In the genomic region with DNA sequence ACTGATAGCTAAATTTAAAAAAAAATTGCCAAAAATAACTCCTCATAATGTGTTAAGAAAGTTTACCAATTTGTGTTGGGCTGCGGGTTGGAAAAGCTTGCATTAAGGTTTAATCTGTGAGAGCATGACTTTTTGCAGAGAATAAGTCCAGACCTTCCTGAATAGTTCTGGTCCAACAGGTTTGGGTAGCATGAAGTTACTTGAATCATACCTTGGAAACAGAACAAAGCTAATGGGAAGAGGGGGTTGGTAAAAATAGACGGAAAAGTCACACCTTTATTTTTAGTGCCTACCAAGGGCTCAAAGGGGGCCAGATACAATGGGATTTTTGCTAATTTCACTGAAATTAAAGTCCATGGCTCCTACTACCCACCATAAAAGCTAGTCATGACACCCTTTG, we compare ENCODE assay signal across 1 cellular context.
TF ChIP-seq lines count a peak whose summit lies in the region.

No MANE protein-coding gene starts in this region.

TF ChIP-seq in GM23338, 12 proteins besides CTCF, POLR2A, EP300 and RAD21:
- TF ChIP-seq, protein P1, sequence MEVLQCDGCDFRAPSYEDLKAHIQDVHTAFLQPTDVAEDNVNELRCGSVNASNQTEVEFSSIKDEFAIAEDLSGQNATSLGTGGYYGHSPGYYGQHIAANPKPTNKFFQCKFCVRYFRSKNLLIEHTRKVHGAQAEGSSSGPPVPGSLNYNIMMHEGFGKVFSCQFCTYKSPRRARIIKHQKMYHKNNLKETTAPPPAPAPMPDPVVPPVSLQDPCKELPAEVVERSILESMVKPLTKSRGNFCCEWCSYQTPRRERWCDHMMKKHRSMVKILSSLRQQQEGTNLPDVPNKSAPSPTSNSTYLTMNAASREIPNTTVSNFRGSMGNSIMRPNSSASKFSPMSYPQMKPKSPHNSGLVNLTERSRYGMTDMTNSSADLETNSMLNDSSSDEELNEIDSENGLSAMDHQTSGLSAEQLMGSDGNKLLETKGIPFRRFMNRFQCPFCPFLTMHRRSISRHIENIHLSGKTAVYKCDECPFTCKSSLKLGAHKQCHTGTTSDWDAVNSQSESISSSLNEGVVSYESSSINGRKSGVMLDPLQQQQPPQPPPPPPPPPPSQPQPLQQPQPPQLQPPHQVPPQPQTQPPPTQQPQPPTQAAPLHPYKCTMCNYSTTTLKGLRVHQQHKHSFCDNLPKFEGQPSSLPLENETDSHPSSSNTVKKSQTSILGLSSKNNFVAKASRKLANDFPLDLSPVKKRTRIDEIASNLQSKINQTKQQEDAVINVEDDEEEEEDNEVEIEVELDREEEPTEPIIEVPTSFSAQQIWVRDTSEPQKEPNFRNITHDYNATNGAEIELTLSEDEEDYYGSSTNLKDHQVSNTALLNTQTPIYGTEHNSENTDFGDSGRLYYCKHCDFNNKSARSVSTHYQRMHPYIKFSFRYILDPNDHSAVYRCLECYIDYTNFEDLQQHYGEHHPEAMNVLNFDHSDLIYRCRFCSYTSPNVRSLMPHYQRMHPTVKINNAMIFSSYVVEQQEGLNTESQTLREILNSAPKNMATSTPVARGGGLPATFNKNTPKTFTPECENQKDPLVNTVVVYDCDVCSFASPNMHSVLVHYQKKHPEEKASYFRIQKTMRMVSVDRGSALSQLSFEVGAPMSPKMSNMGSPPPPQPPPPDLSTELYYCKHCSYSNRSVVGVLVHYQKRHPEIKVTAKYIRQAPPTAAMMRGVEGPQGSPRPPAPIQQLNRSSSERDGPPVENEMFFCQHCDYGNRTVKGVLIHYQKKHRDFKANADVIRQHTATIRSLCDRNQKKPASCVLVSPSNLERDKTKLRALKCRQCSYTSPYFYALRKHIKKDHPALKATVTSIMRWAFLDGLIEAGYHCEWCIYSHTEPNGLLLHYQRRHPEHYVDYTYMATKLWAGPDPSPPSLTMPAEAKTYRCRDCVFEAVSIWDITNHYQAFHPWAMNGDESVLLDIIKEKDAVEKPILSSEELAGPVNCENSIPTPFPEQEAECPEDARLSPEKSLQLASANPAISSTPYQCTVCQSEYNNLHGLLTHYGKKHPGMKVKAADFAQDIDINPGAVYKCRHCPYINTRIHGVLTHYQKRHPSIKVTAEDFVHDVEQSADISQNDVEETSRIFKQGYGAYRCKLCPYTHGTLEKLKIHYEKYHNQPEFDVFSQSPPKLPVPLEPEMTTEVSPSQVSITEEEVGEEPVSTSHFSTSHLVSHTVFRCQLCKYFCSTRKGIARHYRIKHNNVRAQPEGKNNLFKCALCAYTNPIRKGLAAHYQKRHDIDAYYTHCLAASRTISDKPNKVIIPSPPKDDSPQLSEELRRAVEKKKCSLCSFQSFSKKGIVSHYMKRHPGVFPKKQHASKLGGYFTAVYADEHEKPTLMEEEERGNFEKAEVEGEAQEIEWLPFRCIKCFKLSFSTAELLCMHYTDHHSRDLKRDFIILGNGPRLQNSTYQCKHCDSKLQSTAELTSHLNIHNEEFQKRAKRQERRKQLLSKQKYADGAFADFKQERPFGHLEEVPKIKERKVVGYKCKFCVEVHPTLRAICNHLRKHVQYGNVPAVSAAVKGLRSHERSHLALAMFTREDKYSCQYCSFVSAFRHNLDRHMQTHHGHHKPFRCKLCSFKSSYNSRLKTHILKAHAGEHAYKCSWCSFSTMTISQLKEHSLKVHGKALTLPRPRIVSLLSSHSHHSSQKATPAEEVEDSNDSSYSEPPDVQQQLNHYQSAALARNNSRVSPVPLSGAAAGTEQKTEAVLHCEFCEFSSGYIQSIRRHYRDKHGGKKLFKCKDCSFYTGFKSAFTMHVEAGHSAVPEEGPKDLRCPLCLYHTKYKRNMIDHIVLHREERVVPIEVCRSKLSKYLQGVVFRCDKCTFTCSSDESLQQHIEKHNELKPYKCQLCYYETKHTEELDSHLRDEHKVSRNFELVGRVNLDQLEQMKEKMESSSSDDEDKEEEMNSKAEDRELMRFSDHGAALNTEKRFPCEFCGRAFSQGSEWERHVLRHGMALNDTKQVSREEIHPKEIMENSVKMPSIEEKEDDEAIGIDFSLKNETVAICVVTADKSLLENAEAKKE (CRISPR knock-in tag; IDR thresholded peaks at IDR 0.05) = no peak
- TF ChIP-seq, protein P2, sequence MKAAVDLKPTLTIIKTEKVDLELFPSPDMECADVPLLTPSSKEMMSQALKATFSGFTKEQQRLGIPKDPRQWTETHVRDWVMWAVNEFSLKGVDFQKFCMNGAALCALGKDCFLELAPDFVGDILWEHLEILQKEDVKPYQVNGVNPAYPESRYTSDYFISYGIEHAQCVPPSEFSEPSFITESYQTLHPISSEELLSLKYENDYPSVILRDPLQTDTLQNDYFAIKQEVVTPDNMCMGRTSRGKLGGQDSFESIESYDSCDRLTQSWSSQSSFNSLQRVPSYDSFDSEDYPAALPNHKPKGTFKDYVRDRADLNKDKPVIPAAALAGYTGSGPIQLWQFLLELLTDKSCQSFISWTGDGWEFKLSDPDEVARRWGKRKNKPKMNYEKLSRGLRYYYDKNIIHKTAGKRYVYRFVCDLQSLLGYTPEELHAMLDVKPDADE (IDR thresholded peaks at IDR 0.05) = no peak
- TF ChIP-seq, protein P3, sequence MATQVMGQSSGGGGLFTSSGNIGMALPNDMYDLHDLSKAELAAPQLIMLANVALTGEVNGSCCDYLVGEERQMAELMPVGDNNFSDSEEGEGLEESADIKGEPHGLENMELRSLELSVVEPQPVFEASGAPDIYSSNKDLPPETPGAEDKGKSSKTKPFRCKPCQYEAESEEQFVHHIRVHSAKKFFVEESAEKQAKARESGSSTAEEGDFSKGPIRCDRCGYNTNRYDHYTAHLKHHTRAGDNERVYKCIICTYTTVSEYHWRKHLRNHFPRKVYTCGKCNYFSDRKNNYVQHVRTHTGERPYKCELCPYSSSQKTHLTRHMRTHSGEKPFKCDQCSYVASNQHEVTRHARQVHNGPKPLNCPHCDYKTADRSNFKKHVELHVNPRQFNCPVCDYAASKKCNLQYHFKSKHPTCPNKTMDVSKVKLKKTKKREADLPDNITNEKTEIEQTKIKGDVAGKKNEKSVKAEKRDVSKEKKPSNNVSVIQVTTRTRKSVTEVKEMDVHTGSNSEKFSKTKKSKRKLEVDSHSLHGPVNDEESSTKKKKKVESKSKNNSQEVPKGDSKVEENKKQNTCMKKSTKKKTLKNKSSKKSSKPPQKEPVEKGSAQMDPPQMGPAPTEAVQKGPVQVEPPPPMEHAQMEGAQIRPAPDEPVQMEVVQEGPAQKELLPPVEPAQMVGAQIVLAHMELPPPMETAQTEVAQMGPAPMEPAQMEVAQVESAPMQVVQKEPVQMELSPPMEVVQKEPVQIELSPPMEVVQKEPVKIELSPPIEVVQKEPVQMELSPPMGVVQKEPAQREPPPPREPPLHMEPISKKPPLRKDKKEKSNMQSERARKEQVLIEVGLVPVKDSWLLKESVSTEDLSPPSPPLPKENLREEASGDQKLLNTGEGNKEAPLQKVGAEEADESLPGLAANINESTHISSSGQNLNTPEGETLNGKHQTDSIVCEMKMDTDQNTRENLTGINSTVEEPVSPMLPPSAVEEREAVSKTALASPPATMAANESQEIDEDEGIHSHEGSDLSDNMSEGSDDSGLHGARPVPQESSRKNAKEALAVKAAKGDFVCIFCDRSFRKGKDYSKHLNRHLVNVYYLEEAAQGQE (IDR thresholded peaks at IDR 0.05; ENCODE audit: unreplicated experiment) = no peak
- TF ChIP-seq JUNB (IDR thresholded peaks at IDR 0.05; ENCODE audit: unreplicated experiment) = no peak
- TF ChIP-seq NANOG (IDR thresholded peaks at IDR 0.05; ENCODE audit: borderline replicate concordance) = no peak
